Comparison of ENCODE assay signal across 8 cellular contexts in the genomic region with DNA sequence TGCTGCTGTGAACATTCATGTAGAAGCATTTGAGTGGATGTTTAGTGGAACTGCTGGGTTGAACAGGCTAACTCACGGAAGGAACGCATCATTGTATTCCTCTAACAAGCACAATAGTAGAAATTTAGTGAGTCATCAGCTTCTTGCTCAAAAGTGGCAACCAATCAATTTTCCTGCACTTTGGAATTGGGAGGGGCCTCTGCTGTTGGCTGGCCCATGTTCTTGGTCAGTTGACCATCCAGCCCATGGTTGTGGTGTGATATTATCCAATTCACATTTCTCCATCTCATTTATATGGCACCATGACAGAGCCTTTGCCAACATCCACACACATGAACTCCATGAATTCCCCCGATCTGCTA.
DNase-seq lines count a peak whose midpoint lies in the region; ATAC-seq and TF ChIP-seq lines count a peak whose summit lies in the region.

No MANE protein-coding gene starts in this region.

- no peaks in the 10 kb centered on the region for H3K27me3 ChIP-seq in left lung

- H3K9me3 ChIP-seq in left lung: no peaks in the 10 kb centered on the region

- in situ Hi-C loops in GM13976 (cut with MboI; ENCODE audit: low sequenced_read_pairs, unreplicated experiment): no loop called here

- H3K4me1 ChIP-seq in left lung: peaks cover 2 to 10% of the 10 kb centered on the region in 2 donors

- TF ChIP-seq CTCF in left lung (IDR thresholded peaks at IDR 0.05) (no peak), GM13976 (IDR thresholded peaks at IDR 0.05; ENCODE audit: borderline replicate concordance, control extremely low read depth, extremely low read depth, insufficient read depth, missing control alignments) (no peak)

- intact Hi-C loops in left lung (cut with DNase I): no loop called here

- H3K4me3 ChIP-seq in left lung: no peak overlapping the region

- H3K36me3 ChIP-seq in left lung: no peaks in the 10 kb centered on the region

- DNase-seq in AG08395 (ENCODE audit: low spot score): peak; percentile 34
- DNase-seq in activated T-cell treated with anti-CD3 and anti-CD28 coated beads, Interleukin-2, amount 50 U/mL, for 48 hours: peak; percentile 51 to 61
- no peak for DNase-seq in left lung
- no peak for DNase-seq in substantia nigra (lab: John Stamatoyannopoulos, UW)
- no peak for DNase-seq in SIG-M5 treated with dmso at 0.1 percent for 504 hours (lab: John Stamatoyannopoulos, UW; ENCODE audit: unreplicated experiment)
- no peak for DNase-seq in GM13976 (ENCODE audit: low spot score)

- peak overlapping the region; percentile 20 to 64 for H3K27ac ChIP-seq in left lung
- H3K27ac ChIP-seq in substantia nigra (ENCODE audit: low read depth, low read length, poor library complexity, severe bottlenecking): no peak overlapping the region

- ATAC-seq in HG02943 (IDR thresholded peaks at IDR 0.05; ENCODE audit: low read depth, unreplicated experiment) (peak; percentile 5), left lung (no peak), HG03520 (IDR thresholded peaks at IDR 0.05; ENCODE audit: unreplicated experiment) (no peak)

Comparison
In these comparisons a context has a peak if more than half of its experiments do, and no peak if none do; other contexts are left out.
1. DNase-seq: peak in AG08395 (single experiment) and activated T-cell treated with anti-CD3 and anti-CD28 coated beads, Interleukin-2, amount 50 U/mL, for 48 hours (2 of 2); none in left lung (0 of 2), substantia nigra (0 of 49), SIG-M5 treated with dmso at 0.1 percent for 504 hours (single experiment) and GM13976 (single experiment).